Comparison of ENCODE assay signal across 1 cellular context in the genomic region with DNA sequence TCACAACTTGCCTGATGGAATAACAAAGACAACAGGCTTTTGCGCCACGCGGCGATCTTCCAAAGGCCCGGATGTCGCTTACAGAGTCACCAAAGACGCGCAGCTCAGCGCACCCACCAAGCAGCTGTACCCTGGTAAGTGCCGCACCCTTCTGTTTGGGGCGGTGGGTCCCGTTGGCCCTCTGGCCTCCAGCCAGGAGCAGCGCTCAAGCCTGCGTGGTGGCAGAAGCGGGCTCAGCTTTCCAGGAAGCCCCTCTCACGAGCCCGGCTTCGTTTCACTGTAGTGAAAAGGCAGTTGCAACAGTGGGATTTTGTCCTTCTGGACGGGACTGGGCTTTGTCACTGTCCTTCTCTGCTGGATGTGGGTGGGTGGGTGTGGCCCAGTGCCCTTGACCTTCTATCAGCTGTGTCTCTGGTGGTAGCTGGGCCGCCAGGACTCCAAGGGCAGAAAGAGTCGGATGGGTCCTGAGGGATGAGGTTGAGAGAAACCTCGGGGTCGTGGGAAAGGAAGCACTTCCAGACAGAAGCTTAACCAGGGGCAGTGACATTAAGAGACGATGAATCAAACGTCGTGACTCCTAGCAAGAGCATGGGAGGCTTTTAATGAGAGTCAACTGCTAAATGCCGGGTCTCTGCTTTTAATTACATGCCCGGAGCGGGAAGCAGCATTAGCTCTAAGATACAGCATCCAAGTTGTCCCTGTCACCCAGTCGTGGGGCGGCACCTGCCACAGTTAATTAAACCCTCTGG.
TF ChIP-seq lines count a peak whose summit lies in the region.

No MANE protein-coding gene starts in this region.

TF ChIP-seq in SK-N-SH, 30 proteins besides CTCF, POLR2A, EP300 and RAD21 (continued from another document):
- TF ChIP-seq CHD2 (IDR thresholded peaks at IDR 0.05; ENCODE audit: low read length, partially characterized antibody) (no peak), EZH2phosphoT487 (IDR thresholded peaks at IDR 0.05; ENCODE audit: borderline replicate concordance, low read depth) (no peak), REST (IDR thresholded peaks at IDR 0.05; ENCODE audit: low read depth, low read length) (no peak)
- TF ChIP-seq, protein P1, sequence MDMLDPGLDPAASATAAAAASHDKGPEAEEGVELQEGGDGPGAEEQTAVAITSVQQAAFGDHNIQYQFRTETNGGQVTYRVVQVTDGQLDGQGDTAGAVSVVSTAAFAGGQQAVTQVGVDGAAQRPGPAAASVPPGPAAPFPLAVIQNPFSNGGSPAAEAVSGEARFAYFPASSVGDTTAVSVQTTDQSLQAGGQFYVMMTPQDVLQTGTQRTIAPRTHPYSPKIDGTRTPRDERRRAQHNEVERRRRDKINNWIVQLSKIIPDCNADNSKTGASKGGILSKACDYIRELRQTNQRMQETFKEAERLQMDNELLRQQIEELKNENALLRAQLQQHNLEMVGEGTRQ (IDR thresholded peaks at IDR 0.05; ENCODE audit: borderline replicate concordance, low read depth, low read length), result no peak
- TF ChIP-seq, protein P2, sequence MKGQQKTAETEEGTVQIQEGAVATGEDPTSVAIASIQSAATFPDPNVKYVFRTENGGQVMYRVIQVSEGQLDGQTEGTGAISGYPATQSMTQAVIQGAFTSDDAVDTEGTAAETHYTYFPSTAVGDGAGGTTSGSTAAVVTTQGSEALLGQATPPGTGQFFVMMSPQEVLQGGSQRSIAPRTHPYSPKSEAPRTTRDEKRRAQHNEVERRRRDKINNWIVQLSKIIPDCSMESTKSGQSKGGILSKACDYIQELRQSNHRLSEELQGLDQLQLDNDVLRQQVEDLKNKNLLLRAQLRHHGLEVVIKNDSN (IDR thresholded peaks at IDR 0.05; ENCODE audit: borderline replicate concordance, low read depth), result no peak
